Comparison of ENCODE assay signal across 14 cellular contexts in genomic region chr11:120022617-120023016, GRCh38.
DNase-seq lines count a peak whose midpoint lies in the region; FAIRE-seq and TF ChIP-seq lines count a peak whose summit lies in the region.
"Had no signal": no experiment of that assay in that cellular context is flagged by ENCODE, and none has a peak within 500 bp of the region (broad histone marks: within the 10 kb centered on the region; RNA-seq: fewer than 3 reads in every experiment).

No MANE protein-coding gene starts in this region.

- no peaks in the 10 kb centered on the region for H3K9me3 ChIP-seq in H9 (ENCODE audit: control insufficient read depth, low read depth, low read length)
- no peaks in the 10 kb centered on the region for H3K9me3 ChIP-seq in H1 (ENCODE audit: insufficient read depth in 2 of 2, low read depth in 1 of 2, low read length in 1 of 2)

- H2BK20ac ChIP-seq in H9 (ENCODE audit: low read depth, low read length, poor library complexity, severe bottlenecking): no peak overlapping the region
- H2BK20ac ChIP-seq in H1 (ENCODE audit: low read length): no peak overlapping the region

- H4K8ac ChIP-seq in H9 (replicated peaks; ENCODE audit: insufficient read length, low read depth, low read length): no peak overlapping the region
- no peak overlapping the region for H4K8ac ChIP-seq in H1 (ENCODE audit: extremely low read depth, insufficient read depth, low read length)

- no peak for TF ChIP-seq RAD21 in H1 (IDR thresholded peaks at IDR 0.05 in 1 of 2, conservative IDR thresholded peaks at IDR 0.05 in 1 of 2; ENCODE audit: low read depth in 2 of 2, low read length in 2 of 2)

- no peaks in the 10 kb centered on the region for H3K36me3 ChIP-seq in H1 (ENCODE audit: control insufficient read depth in 2 of 4, insufficient read depth in 4 of 4, low read length in 3 of 4)
- H3K36me3 ChIP-seq: BE2C had no signal

- TF ChIP-seq EP300 in H1 (IDR thresholded peaks at IDR 0.05; ENCODE audit: borderline replicate concordance in 1 of 2, low read depth in 2 of 2, low read length in 2 of 2): no peak

- H3K27ac Mint-ChIP-seq in H9 (no peak overlapping the region), nephron progenitor cell (peak overlapping the region; percentile 61), type B pancreatic cell (peak overlapping the region; percentile 37)
- H3K27ac Mint-ChIP-seq: CD4-positive, alpha-beta memory T cell had no signal

- POLR2A ChIA-PET in H1 (lab: Charles Lee; ENCODE audit: partially characterized antibody): interaction anchor here (1.3 to 1.8 kb wide), 2 partner anchors 9 to 33 kb away, joined by 4 to 5 read pairs; no protein-coding TSS in a partner anchor

- H3K79me1 ChIP-seq in H9 (ENCODE audit: insufficient read depth, low read depth, low read length, poor library complexity, severe bottlenecking) (no peaks in the 10 kb centered on the region), H1 (ENCODE audit: low read depth, low read length) (no peaks in the 10 kb centered on the region)

- peak overlapping the region in 1 of 4 experiments; percentile 5; a peak in 1 of 8 replicates for H3K4me3 ChIP-seq in H1 (ENCODE audit: extremely low read depth in 1 of 4, insufficient read depth in 2 of 4, low read depth in 3 of 4, low read length in 4 of 4)

- H3K14ac ChIP-seq in H9 (ENCODE audit: insufficient read depth, low read length): no peak overlapping the region
- no peak overlapping the region for H3K14ac ChIP-seq in H1 (ENCODE audit: insufficient read length)

- H3K4me3 Mint-ChIP-seq in H9 (no peak overlapping the region), nephron progenitor cell (no peak overlapping the region), type B pancreatic cell (no peak overlapping the region)
- H3K4me3 Mint-ChIP-seq: CD4-positive, alpha-beta memory T cell had no signal

- H2BK15ac ChIP-seq in H9 (ENCODE audit: low read depth, low read length): no peak overlapping the region
- no peak overlapping the region for H2BK15ac ChIP-seq in H1 (ENCODE audit: low read length)

- H3T11ph ChIP-seq in H9 (ENCODE audit: low read length): no peak overlapping the region

- H4K20me1 ChIP-seq in H9 (ENCODE audit: control insufficient read depth, insufficient read depth, insufficient read length): no peaks in the 10 kb centered on the region
- H4K20me1 ChIP-seq in H1 (replicated peaks in 1 of 2; ENCODE audit: control insufficient read depth in 1 of 2, insufficient read depth in 2 of 2, low read length in 2 of 2): no peaks in the 10 kb centered on the region

- no peaks in the 10 kb centered on the region for H3K9me3 Mint-ChIP-seq in H9
- no peaks in the 10 kb centered on the region for H3K9me3 Mint-ChIP-seq in nephron progenitor cell
- H3K9me3 Mint-ChIP-seq in type B pancreatic cell: no peaks in the 10 kb centered on the region
- H3K9me3 Mint-ChIP-seq: CD4-positive, alpha-beta memory T cell had no signal

- no peak overlapping the region for H3K23ac ChIP-seq in H9 (ENCODE audit: insufficient read length, low read depth, low read length)
- no peak overlapping the region for H3K23ac ChIP-seq in H1 (ENCODE audit: insufficient read length)

- H3K27me3 Mint-ChIP-seq in H9 (ENCODE audit: low read depth): peaks cover 14% of the 10 kb centered on the region
- peaks cover 8% of the 10 kb centered on the region for H3K27me3 Mint-ChIP-seq in nephron progenitor cell (ENCODE audit: low read depth, poor library complexity)
- no peaks in the 10 kb centered on the region for H3K27me3 Mint-ChIP-seq in type B pancreatic cell

- H3K27me3 ChIP-seq in H9 (ENCODE audit: insufficient read depth, low read length) (no peaks in the 10 kb centered on the region; the same call in 1 of the 2 replicates), H1 (replicated peaks in 1 of 4; ENCODE audit: control insufficient read depth in 3 of 4, extremely low read depth in 1 of 4, insufficient read depth in 3 of 4, low read length in 3 of 4) (0 out of 7 replicates have a peak, but pooled peaks cover 0 to 2% (median 0%) of the 10 kb centered on the region in 4 experiments)
- H3K27me3 ChIP-seq: BE2C had no signal

- H2BK12ac ChIP-seq in H9 (ENCODE audit: insufficient read length, low read depth, low read length) (no peak overlapping the region), H1 (ENCODE audit: low read depth, low read length) (no peak overlapping the region; the same call in 1 of the 2 replicates)

- peak; percentile 15 for DNase-seq in H9
- no peak for DNase-seq in H1 (ENCODE audit: low read depth in 1 of 2, low spot score in 2 of 2)
- DNase-seq in nephron progenitor cell: no peak
- DNase-seq in type B pancreatic cell (ENCODE audit: extremely low spot score, unreplicated experiment): no peak
- DNase-seq in activated CD4-positive, alpha-beta T cell treated with anti-CD3 and anti-CD28 coated beads for 4 hours: no peak
- DNase-seq in erythroblast (lab: John Stamatoyannopoulos, UW): no peak
- DNase-seq in NCI-H2029 (lab: John Stamatoyannopoulos, UW): no peak
- DNase-seq: BE2C; CD4-positive, alpha-beta memory T cell; DMS79; IMR-90 had no signal

- whole genome bisulfite sequencing in H9 (ENCODE audit: extremely low coverage, insufficient read length, low lambda C conversion rate): no CpG with 5 or more reads among the region's 5 CpGs
- 87% methylated on average over 5 of the region's 5 CpGs; no CpG with 5 or more reads in 1 of the 2 experiments for WGBS in H1 (ENCODE audit: extremely low coverage in 1 of 2, insufficient coverage in 1 of 2, insufficient read length in 1 of 2, insufficient replicate concordance in 2 of 2, low coverage in 1 of 2, low lambda C conversion rate in 2 of 2, missing lambda C conversion rate in 1 of 2), 2 experiments

- H3K4me1 Mint-ChIP-seq in H9: peaks cover 30 to 34% of the 10 kb centered on the region in 2 experiments
- H3K4me1 Mint-ChIP-seq in nephron progenitor cell: peaks cover 47% of the 10 kb centered on the region
- H3K4me1 Mint-ChIP-seq in type B pancreatic cell (ENCODE audit: unreplicated experiment): peaks cover 10% of the 10 kb centered on the region
- H3K4me1 Mint-ChIP-seq: CD4-positive, alpha-beta memory T cell had no signal

- TF ChIP-seq CTCF in H9 (conservative IDR thresholded peaks at IDR 0.05): no peak
- TF ChIP-seq CTCF in H1 (IDR thresholded peaks at IDR 0.05; ENCODE audit: control extremely low read depth in 1 of 3, insufficient read depth in 1 of 3, low read depth in 1 of 3, low read length in 3 of 3): no peak
- TF ChIP-seq CTCF in nephron progenitor cell (IDR thresholded peaks at IDR 0.05): no peak
- no peak for TF ChIP-seq CTCF in type B pancreatic cell (conservative IDR thresholded peaks at IDR 0.05)

- H4K5ac ChIP-seq in H9 (ENCODE audit: insufficient read length, low read depth, low read length) (no peak overlapping the region), H1 (ENCODE audit: insufficient read length, low read depth, low read length) (no peak overlapping the region)

- H2BK120ac ChIP-seq in H9 (ENCODE audit: low read depth, low read length, poor library complexity, severe bottlenecking) (no peak overlapping the region), H1 (replicated peaks; ENCODE audit: low read depth, low read length) (no peak overlapping the region)

- no peaks in the 10 kb centered on the region for H3K36me3 Mint-ChIP-seq in H9 (ENCODE audit: insufficient read depth in 1 of 3, low read depth in 3 of 3)
- H3K36me3 Mint-ChIP-seq in nephron progenitor cell (ENCODE audit: low read depth): no peaks in the 10 kb centered on the region
- H3K36me3 Mint-ChIP-seq in type B pancreatic cell: no peaks in the 10 kb centered on the region
- H3K36me3 Mint-ChIP-seq: CD4-positive, alpha-beta memory T cell had no signal

- H2BK5ac ChIP-seq in H9 (ENCODE audit: insufficient read length, low read length) (no peak overlapping the region), H1 (ENCODE audit: low read depth, low read length) (no peak overlapping the region)

- no peaks in the 10 kb centered on the region for H3K79me2 ChIP-seq in H9 (ENCODE audit: insufficient read depth, low read length)
- H3K79me2 ChIP-seq in H1 (ENCODE audit: control insufficient read depth in 1 of 2, insufficient read depth in 2 of 2, low read length in 2 of 2): no peaks in the 10 kb centered on the region

- no peak overlapping the region for H3K18ac ChIP-seq in H9 (ENCODE audit: insufficient read length, low read depth, low read length)
- H3K18ac ChIP-seq in H1 (ENCODE audit: extremely low read depth, low read length): no peak overlapping the region; the same call in 1 of the 2 replicates

- no peak overlapping the region for H2AFZ ChIP-seq in H9 (ENCODE audit: low read length)
- no peak overlapping the region for H2AFZ ChIP-seq in H1 (ENCODE audit: low read length)

- H3K4me1 ChIP-seq in H9 (ENCODE audit: insufficient read depth, low read length) (peaks cover 15% of the 10 kb centered on the region), H1 (replicated peaks in 1 of 4; ENCODE audit: control insufficient read depth in 3 of 4, insufficient read depth in 4 of 4, low read length in 3 of 4) (peaks cover 8 to 24% (median 14%) of the 10 kb centered on the region in 4 experiments)

- CTCF ChIA-PET in H1 (lab: Charles Lee; ENCODE audit: partially characterized antibody): interaction anchor here (0.9 to 1.9 kb wide), 13 partner anchors 9 to 89 kb away, joined by 3 to 8 read pairs (median 4); no protein-coding TSS in a partner anchor

- H3K56ac ChIP-seq in H9 (ENCODE audit: insufficient read length, low read depth, low read length): no peak overlapping the region
- no peak overlapping the region for H3K56ac ChIP-seq in H1 (replicated peaks; ENCODE audit: insufficient read length, low read depth, low read length)

- H3K4ac ChIP-seq in H9 (ENCODE audit: low read depth, low read length): no peak overlapping the region
- no peak overlapping the region for H3K4ac ChIP-seq in H1 (replicated peaks; ENCODE audit: insufficient read length, low read depth, low read length)

- H3K9ac ChIP-seq in H9 (ENCODE audit: extremely low read depth, insufficient read length, low read length) (no peak overlapping the region), H1 (replicated peaks in 1 of 4; ENCODE audit: extremely low read depth in 1 of 4, low read depth in 3 of 4, low read length in 3 of 4) (no peak overlapping the region)

- no peak overlapping the region for H2AK5ac ChIP-seq in H9 (ENCODE audit: insufficient read length, low read length)
- 0 out of 2 replicates have a peak overlapping the region, but pooled peaks have one; percentile 29 for H2AK5ac ChIP-seq in H1 (ENCODE audit: low read depth, low read length)

- H4K91ac ChIP-seq in H9 (ENCODE audit: insufficient read length, low read depth, low read length): no peak overlapping the region
- H4K91ac ChIP-seq in H1 (replicated peaks; ENCODE audit: insufficient read length, low read length): peak overlapping the region; percentile 14

- TF ChIP-seq POLR2A in H1 (IDR thresholded peaks at IDR 0.05; ENCODE audit: control extremely low read depth in 1 of 2, low read depth in 2 of 2, low read length in 2 of 2) (no peak), erythroblast (IDR thresholded peaks at IDR 0.05; ENCODE audit: low read length) (no peak)

- H3K27ac ChIP-seq in H9 (ENCODE audit: insufficient read length, low read depth, low read length) (no peak overlapping the region), H1 (ENCODE audit: low read depth, low read length) (no peak overlapping the region)
- H3K27ac ChIP-seq: C4-2B had no signal

- no peaks in the 10 kb centered on the region for H3K23me2 ChIP-seq in H9 (ENCODE audit: insufficient read length, low read depth, low read length, poor library complexity, severe bottlenecking)
- no peaks in the 10 kb centered on the region for H3K23me2 ChIP-seq in H1 (ENCODE audit: low read depth, low read length)

- H3K4me2 ChIP-seq in H9 (ENCODE audit: insufficient read depth, insufficient read length, low read length): peak overlapping the region; percentile 1
- peak overlapping the region in 1 of 2 experiments; percentile 50; a peak in 2 of 4 replicates for H3K4me2 ChIP-seq in H1 (ENCODE audit: insufficient read depth in 1 of 2, low read depth in 2 of 2, low read length in 2 of 2)

- FAIRE-seq in H1 (lab: Jason Lieb, UNC): no peak
- FAIRE-seq: A204.1, GM12891 had no signal

Comparison
In these comparisons a context has a peak if more than half of its experiments do, and no peak if none do; other contexts are left out.
1. H3K27ac Mint-ChIP-seq: peak in nephron progenitor cell (single experiment) and type B pancreatic cell (single experiment); none in H9 (0 of 3).